ENCODE assay signal across 1 cellular context in the genomic region with DNA sequence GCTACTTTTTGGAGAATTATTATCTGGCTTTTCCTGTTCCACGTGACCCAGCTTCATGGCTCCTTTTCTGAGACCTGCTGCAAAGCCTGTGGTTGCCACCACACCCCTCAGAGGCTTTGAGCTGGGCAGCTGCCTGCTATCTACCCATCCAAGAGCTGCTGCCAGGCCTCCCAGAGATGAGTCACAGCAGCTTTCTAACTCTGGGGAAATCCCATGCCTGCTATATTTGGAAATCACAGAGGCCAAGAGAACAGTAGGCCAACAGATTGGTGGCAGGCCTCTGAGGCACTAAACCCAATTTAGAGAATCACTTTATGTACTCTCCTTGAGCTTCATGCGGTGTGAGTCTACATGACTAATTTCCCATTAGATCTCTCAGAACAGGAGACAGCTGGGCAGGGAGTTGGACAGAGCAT.
TF ChIP-seq lines count a peak whose summit lies in the region.

No MANE protein-coding gene starts in this region.

TF ChIP-seq in HCT116, 20 proteins besides CTCF, POLR2A, EP300 and RAD21 (continued from another document):
- TF ChIP-seq, protein P1, sequence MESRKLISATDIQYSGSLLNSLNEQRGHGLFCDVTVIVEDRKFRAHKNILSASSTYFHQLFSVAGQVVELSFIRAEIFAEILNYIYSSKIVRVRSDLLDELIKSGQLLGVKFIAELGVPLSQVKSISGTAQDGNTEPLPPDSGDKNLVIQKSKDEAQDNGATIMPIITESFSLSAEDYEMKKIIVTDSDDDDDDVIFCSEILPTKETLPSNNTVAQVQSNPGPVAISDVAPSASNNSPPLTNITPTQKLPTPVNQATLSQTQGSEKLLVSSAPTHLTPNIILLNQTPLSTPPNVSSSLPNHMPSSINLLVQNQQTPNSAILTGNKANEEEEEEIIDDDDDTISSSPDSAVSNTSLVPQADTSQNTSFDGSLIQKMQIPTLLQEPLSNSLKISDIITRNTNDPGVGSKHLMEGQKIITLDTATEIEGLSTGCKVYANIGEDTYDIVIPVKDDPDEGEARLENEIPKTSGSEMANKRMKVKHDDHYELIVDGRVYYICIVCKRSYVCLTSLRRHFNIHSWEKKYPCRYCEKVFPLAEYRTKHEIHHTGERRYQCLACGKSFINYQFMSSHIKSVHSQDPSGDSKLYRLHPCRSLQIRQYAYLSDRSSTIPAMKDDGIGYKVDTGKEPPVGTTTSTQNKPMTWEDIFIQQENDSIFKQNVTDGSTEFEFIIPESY (IDR thresholded peaks at IDR 0.05; ENCODE audit: extremely low read depth, insufficient replicate concordance, low read length): no peak
- TF ChIP-seq YY1 (IDR thresholded peaks at IDR 0.05; ENCODE audit: extremely low read depth, insufficient replicate concordance, low read depth, low read length) (peak; percentile 55), CEBPB (IDR thresholded peaks at IDR 0.05; ENCODE audit: low read depth) (peak; percentile 86), ELF1 (IDR thresholded peaks at IDR 0.05; ENCODE audit: borderline replicate concordance, low read depth) (no peak), SIN3A (IDR thresholded peaks at IDR 0.05; ENCODE audit: low read depth) (peak; percentile 61; the same call in 1 of the 2 replicates), EZH2phosphoT487 (IDR thresholded peaks at IDR 0.05; ENCODE audit: borderline replicate concordance) (no peak), EZH2 (IDR thresholded peaks at IDR 0.05) (no peak), JUND (IDR thresholded peaks at IDR 0.05) (peak; percentile 88), SRF (IDR thresholded peaks at IDR 0.05; ENCODE audit: low read depth) (peak; percentile 97), CBX3 (IDR thresholded peaks at IDR 0.05; ENCODE audit: low read depth) (peak; percentile 81), SP1 (IDR thresholded peaks at IDR 0.05; ENCODE audit: low read depth) (peak; percentile 70), ZNF274 (IDR thresholded peaks at IDR 0.05; ENCODE audit: low read depth, low read length) (no peak), ZFX (IDR thresholded peaks at IDR 0.05) (no peak), EGR1 (IDR thresholded peaks at IDR 0.05; ENCODE audit: low read depth) (no peak), FOSL1 (IDR thresholded peaks at IDR 0.05; ENCODE audit: low read depth) (peak; percentile 80)
- TF ChIP-seq, protein P2, sequence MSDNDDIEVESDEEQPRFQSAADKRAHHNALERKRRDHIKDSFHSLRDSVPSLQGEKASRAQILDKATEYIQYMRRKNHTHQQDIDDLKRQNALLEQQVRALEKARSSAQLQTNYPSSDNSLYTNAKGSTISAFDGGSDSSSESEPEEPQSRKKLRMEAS (IDR thresholded peaks at IDR 0.05): peak; percentile 64
